20 cellular contexts compared by ENCODE assay signal in genomic region chr14:20294636-20295035, GRCh38. TPM values are rescaled to one million over a fixed set of nuclear protein-coding genes. Genes with fewer than 3 reads are reported as not detected.
A peak's percentile ranks its signal among the peaks of the same experiment; 100 is the strongest.
DNase-seq lines count a peak whose midpoint lies in the region; ATAC-seq, FAIRE-seq and TF ChIP-seq lines count a peak whose summit lies in the region.
"Had no signal": no experiment of that assay in that cellular context is flagged by ENCODE, and none has a peak within 500 bp of the region (broad histone marks: within the 10 kb centered on the region; RNA-seq: fewer than 3 reads in every experiment).

No MANE protein-coding gene starts in this region.

- no peak overlapping the region for H3K4me3 Mint-ChIP-seq in activated CD8-positive, alpha-beta T cell treated with anti-CD3 and anti-CD28 coated beads for 36 hours
- no peak overlapping the region for H3K4me3 Mint-ChIP-seq in activated CD8-positive, alpha-beta T cell treated with anti-CD3 and anti-CD28 coated beads, Interleukin-2, amount 10 ng/mL, durations not matched to agents 7 days and 5 days
- no peak overlapping the region for H3K4me3 Mint-ChIP-seq in stimulated activated effector memory CD8-positive, alpha-beta T cell treated with anti-CD3 and anti-CD28 coated beads, Interleukin-12 subunit alpha, Interleukin-12 subunit beta, amount 100 ng/mL, for 72 hours
- H3K4me3 Mint-ChIP-seq: CD4-positive, alpha-beta T cell had no signal

- H3K27ac ChIP-seq in PC-9: peak overlapping the region; percentile 19; the same call in 1 of the 2 replicates

- POLR2A ChIA-PET in activated CD8-positive, alpha-beta T cell treated with anti-CD3 and anti-CD28 coated beads for 36 hours (lab: Charles Lee): interaction anchor here (0.8 kb wide), 1 partner anchor 676 kb away, joined by 3 read pairs; no protein-coding TSS in a partner anchor
- POLR2A ChIA-PET in activated CD8-positive, alpha-beta T cell treated with anti-CD3 and anti-CD28 coated beads, Interleukin-2, amount 10 ng/mL, durations not matched to agents 7 days and 5 days (lab: Charles Lee): no interaction called here
- POLR2A ChIA-PET in PC-9 (lab: Charles Lee; ENCODE audit: unreplicated experiment): no interaction called here

- no peaks in the 10 kb centered on the region for H4K20me1 ChIP-seq in PC-9 (ENCODE audit: insufficient read depth)

- H3K27me3 ChIP-seq in PC-9 (ENCODE audit: insufficient read depth, low read depth) (no peaks in the 10 kb centered on the region), bronchial epithelial cell (ENCODE audit: control insufficient read depth, insufficient read depth, low read length) (no peaks in the 10 kb centered on the region)

- peaks cover 6% of the 10 kb centered on the region for H3K4me1 Mint-ChIP-seq in activated CD8-positive, alpha-beta T cell treated with anti-CD3 and anti-CD28 coated beads for 36 hours (ENCODE audit: low read depth)
- peaks cover 3% of the 10 kb centered on the region for H3K4me1 Mint-ChIP-seq in activated CD8-positive, alpha-beta T cell treated with anti-CD3 and anti-CD28 coated beads, Interleukin-2, amount 10 ng/mL, durations not matched to agents 7 days and 5 days (ENCODE audit: low read depth)
- H3K4me1 Mint-ChIP-seq in stimulated activated effector memory CD8-positive, alpha-beta T cell treated with anti-CD3 and anti-CD28 coated beads, Interleukin-12 subunit alpha, Interleukin-12 subunit beta, amount 100 ng/mL, for 72 hours: peaks cover 4% of the 10 kb centered on the region

- H3K79me2 ChIP-seq in PC-9 (ENCODE audit: low read depth): no peaks in the 10 kb centered on the region

- H2AFZ ChIP-seq in PC-9: no peak overlapping the region

- no peaks in the 10 kb centered on the region for H3K9me2 ChIP-seq in PC-9 (ENCODE audit: insufficient read depth)

- H3K36me3 Mint-ChIP-seq in activated CD8-positive, alpha-beta T cell treated with anti-CD3 and anti-CD28 coated beads for 36 hours (ENCODE audit: low read depth): peaks cover 25% of the 10 kb centered on the region
- peaks cover 42% of the 10 kb centered on the region for H3K36me3 Mint-ChIP-seq in activated CD8-positive, alpha-beta T cell treated with anti-CD3 and anti-CD28 coated beads, Interleukin-2, amount 10 ng/mL, durations not matched to agents 7 days and 5 days (ENCODE audit: low read depth)
- peaks cover 92% of the 10 kb centered on the region for H3K36me3 Mint-ChIP-seq in stimulated activated effector memory CD8-positive, alpha-beta T cell treated with anti-CD3 and anti-CD28 coated beads, Interleukin-12 subunit alpha, Interleukin-12 subunit beta, amount 100 ng/mL, for 72 hours

- H3K27ac Mint-ChIP-seq in activated CD8-positive, alpha-beta T cell treated with anti-CD3 and anti-CD28 coated beads for 36 hours: peak overlapping the region; percentile 23
- no peak overlapping the region for H3K27ac Mint-ChIP-seq in activated CD8-positive, alpha-beta T cell treated with anti-CD3 and anti-CD28 coated beads, Interleukin-2, amount 10 ng/mL, durations not matched to agents 7 days and 5 days
- peak overlapping the region; percentile 26 for H3K27ac Mint-ChIP-seq in stimulated activated effector memory CD8-positive, alpha-beta T cell treated with anti-CD3 and anti-CD28 coated beads, Interleukin-12 subunit alpha, Interleukin-12 subunit beta, amount 100 ng/mL, for 72 hours
- H3K27ac Mint-ChIP-seq: CD4-positive, alpha-beta T cell had no signal

- no peak for FAIRE-seq in bronchial epithelial cell (lab: Jason Lieb, UNC)

- TF ChIP-seq CTCF in activated CD8-positive, alpha-beta T cell treated with anti-CD3 and anti-CD28 coated beads for 36 hours (IDR thresholded peaks at IDR 0.05): no peak
- TF ChIP-seq CTCF in PC-9 (conservative IDR thresholded peaks at IDR 0.05) (no peak), bronchial epithelial cell (IDR thresholded peaks at IDR 0.05; ENCODE audit: insufficient read depth, low read length, severe bottlenecking) (no peak)

- H3K36me3 ChIP-seq in PC-9 (ENCODE audit: low read depth) (no peaks in the 10 kb centered on the region), bronchial epithelial cell (ENCODE audit: control insufficient read depth, insufficient read depth, low read length) (peaks cover 6% of the 10 kb centered on the region)

- ATAC-seq in activated CD8-positive, alpha-beta T cell treated with anti-CD3 and anti-CD28 coated beads for 36 hours: no peak
- ATAC-seq in activated CD8-positive, alpha-beta T cell treated with anti-CD3 and anti-CD28 coated beads, Interleukin-2, amount 10 ng/mL, durations not matched to agents 7 days and 5 days: no peak
- ATAC-seq in stimulated activated effector memory CD8-positive, alpha-beta T cell treated with anti-CD3 and anti-CD28 coated beads, Interleukin-12 subunit alpha, Interleukin-12 subunit beta, amount 100 ng/mL, for 72 hours: no peak
- no peak for ATAC-seq in GM21447 (IDR thresholded peaks at IDR 0.05; ENCODE audit: unreplicated experiment)
- ATAC-seq: HCT116 had no signal

- no peaks in the 10 kb centered on the region for H3F3A ChIP-seq in PC-9 (ENCODE audit: insufficient read depth, low read depth)

- no peaks in the 10 kb centered on the region for H3K9me3 ChIP-seq in PC-9 (ENCODE audit: insufficient read depth, low read depth)
- H3K9me3 ChIP-seq: Caco-2 had no signal

- CTCF ChIA-PET in activated CD8-positive, alpha-beta T cell treated with anti-CD3 and anti-CD28 coated beads for 36 hours (lab: Charles Lee): no interaction called here
- CTCF ChIA-PET in activated CD8-positive, alpha-beta T cell treated with anti-CD3 and anti-CD28 coated beads, Interleukin-2, amount 10 ng/mL, durations not matched to agents 7 days and 5 days (lab: Charles Lee): no interaction called here
- CTCF ChIA-PET in PC-9 (lab: Charles Lee): no interaction called here

- intact Hi-C loops in activated CD8-positive, alpha-beta T cell treated with anti-CD3 and anti-CD28 coated beads for 36 hours (cut with micrococcal nuclease): no loop called here
- intact Hi-C loops in PC-9 (cut with micrococcal nuclease; ENCODE audit: unreplicated experiment): no loop called here

- BruUV-seq in PC-9 (replicated peaks; lab: Mats Ljungman, UMichigan): no TSS peak

- H3K9me3 Mint-ChIP-seq in activated CD8-positive, alpha-beta T cell treated with anti-CD3 and anti-CD28 coated beads for 36 hours: no peaks in the 10 kb centered on the region
- H3K9me3 Mint-ChIP-seq in activated CD8-positive, alpha-beta T cell treated with anti-CD3 and anti-CD28 coated beads, Interleukin-2, amount 10 ng/mL, durations not matched to agents 7 days and 5 days (ENCODE audit: insufficient read depth): no peaks in the 10 kb centered on the region
- no peaks in the 10 kb centered on the region for H3K9me3 Mint-ChIP-seq in stimulated activated effector memory CD8-positive, alpha-beta T cell treated with anti-CD3 and anti-CD28 coated beads, Interleukin-12 subunit alpha, Interleukin-12 subunit beta, amount 100 ng/mL, for 72 hours
- H3K9me3 Mint-ChIP-seq: CD4-positive, alpha-beta T cell had no signal

- no peak for DNase-seq in activated CD8-positive, alpha-beta T cell treated with anti-CD3 and anti-CD28 coated beads for 36 hours
- DNase-seq in activated CD8-positive, alpha-beta T cell treated with anti-CD3 and anti-CD28 coated beads, Interleukin-2, amount 10 ng/mL, durations not matched to agents 7 days and 5 days: no peak
- DNase-seq in PC-9: no peak
- DNase-seq in bronchial epithelial cell (ENCODE audit: low read depth): peak; percentile 63
- DNase-seq in stimulated activated effector memory CD8-positive, alpha-beta T cell treated with anti-CD3 and anti-CD28 coated beads, Interleukin-12 subunit alpha, Interleukin-12 subunit beta, amount 100 ng/mL, for 72 hours (ENCODE audit: low spot score in 2 of 2): no peak
- no peak for DNase-seq in stimulated activated CD8-positive, alpha-beta memory T cell treated with anti-CD3 and anti-CD28 coated beads, Interleukin-4, amount 100 ng/mL, for 48 hours
- no peak for DNase-seq in activated naive CD4-positive, alpha-beta T cell treated with Interleukin-2 at 50 U/mL for 16 hours
- DNase-seq: 8988T; Caco-2; CD4-positive, alpha-beta T cell; GDM1; GOT3; NCI-H1105 treated with DMSO at 0.1 percent for 48 hours; NCI-H1694; NCI-H2081 treated with DMSO at 0.1 percent for 48 hours; RPMI8226 had no signal

- H3K4me2 ChIP-seq in PC-9: no peak overlapping the region

- H3K4me3 ChIP-seq in PC-9: no peak overlapping the region
- H3K4me3 ChIP-seq in bronchial epithelial cell (ENCODE audit: low read depth, low read length): no peak overlapping the region

- no peaks in the 10 kb centered on the region for H3K4me1 ChIP-seq in PC-9 (replicated peaks; ENCODE audit: insufficient read depth)
- H3K4me1 ChIP-seq: Caco-2 had no signal

- no peaks in the 10 kb centered on the region for H3K27me3 Mint-ChIP-seq in activated CD8-positive, alpha-beta T cell treated with anti-CD3 and anti-CD28 coated beads for 36 hours
- H3K27me3 Mint-ChIP-seq in activated CD8-positive, alpha-beta T cell treated with anti-CD3 and anti-CD28 coated beads, Interleukin-2, amount 10 ng/mL, durations not matched to agents 7 days and 5 days (ENCODE audit: low read depth): no peaks in the 10 kb centered on the region
- H3K27me3 Mint-ChIP-seq: CD4-positive, alpha-beta T cell had no signal

RNA-seq across cellular contexts. Expression of gene TTC5, which starts 11.1 kb away (rescaled TPM):
- 10 to 100 TPM; 20.6 to 20.8 TPM for total RNA-seq in activated CD8-positive, alpha-beta T cell treated with anti-CD3 and anti-CD28 coated beads for 36 hours
- total RNA-seq in activated CD8-positive, alpha-beta T cell treated with anti-CD3 and anti-CD28 coated beads, Interleukin-2, amount 10 ng/mL, durations not matched to agents 7 days and 5 days: 10 to 100 TPM; 21.8 to 22.0 TPM
- total RNA-seq in PC-9 (2021) (12.6 and 15.8 TPM in 2 replicates), bronchial epithelial cell (10.5 and 14.2 TPM in 2 replicates)

RNA-seq across cellular contexts. Expression of gene CCNB1IP1, which starts 38.4 kb away (rescaled TPM):
- 10 to 100 TPM; 79.0 to 82.7 TPM for total RNA-seq in activated CD8-positive, alpha-beta T cell treated with anti-CD3 and anti-CD28 coated beads for 36 hours
- 10 to 100 TPM; 35.3 to 38.3 TPM for total RNA-seq in activated CD8-positive, alpha-beta T cell treated with anti-CD3 and anti-CD28 coated beads, Interleukin-2, amount 10 ng/mL, durations not matched to agents 7 days and 5 days
- total RNA-seq in PC-9 (2021): 30.8 and 34.0 TPM in 2 replicates
- 70.0 and 168 TPM in 2 replicates for total RNA-seq in bronchial epithelial cell

RNA-seq across cellular contexts. Expression of gene PARP2, which starts 48.8 kb away (rescaled TPM):
- total RNA-seq in activated CD8-positive, alpha-beta T cell treated with anti-CD3 and anti-CD28 coated beads for 36 hours: 10 to 100 TPM; 45.7 to 46.5 TPM
- 10 to 100 TPM; 29.7 to 32.3 TPM for total RNA-seq in activated CD8-positive, alpha-beta T cell treated with anti-CD3 and anti-CD28 coated beads, Interleukin-2, amount 10 ng/mL, durations not matched to agents 7 days and 5 days
- 22.1 and 23.3 TPM in 2 replicates for total RNA-seq in PC-9 (2021)
- 7.9 and 11.6 TPM in 2 replicates for total RNA-seq in bronchial epithelial cell

RNA-seq across cellular contexts. Expression of gene OR11H4, which starts 55.5 kb away (rescaled TPM):
- total RNA-seq in activated CD8-positive, alpha-beta T cell treated with anti-CD3 and anti-CD28 coated beads for 36 hours: not detected
- total RNA-seq in activated CD8-positive, alpha-beta T cell treated with anti-CD3 and anti-CD28 coated beads, Interleukin-2, amount 10 ng/mL, durations not matched to agents 7 days and 5 days: not detected
- total RNA-seq in PC-9 (2021) (not detected in 2 replicates), bronchial epithelial cell (not detected in 2 replicates)
- total RNA-seq: Caco-2; CD4-positive, alpha-beta T cell; Daoy; NCI-H460 had no signal
